ENCODE assay signal across 8 cellular contexts in genomic region chr12:54549774-54550451, GRCh38. TPM values are rescaled to one million over a fixed set of nuclear protein-coding genes. Genes with fewer than 3 reads are reported as not detected.
DNase-seq lines count a peak whose midpoint lies in the region; ATAC-seq and TF ChIP-seq lines count a peak whose summit lies in the region.

No MANE protein-coding gene starts in this region.

- TF ChIP-seq CTCF in AG10803 (conservative IDR thresholded peaks at IDR 0.05; ENCODE audit: low read length) (no peak), glutamatergic neuron (IDR thresholded peaks at IDR 0.05; ENCODE audit: partially characterized antibody, unreplicated experiment) (no peak), sigmoid colon (IDR thresholded peaks at IDR 0.05) (no peak)

- H3K9me3 Mint-ChIP-seq in glutamatergic neuron (ENCODE audit: unreplicated experiment): peaks cover 7% of the 10 kb centered on the region

- DNase-seq in AG10803 (ENCODE audit: low read depth) (peak; percentile 40), activated T-cell treated with anti-CD3 and anti-CD28 coated beads for 24 hours (ENCODE audit: low read depth) (peak; percentile 16), glutamatergic neuron (no peak), sigmoid colon (peak; percentile 69), LoVo (ENCODE audit: low spot score) (no peak)

- 8% methylated on average over 22 of the region's 22 CpGs for WGBS in sigmoid colon, 2 donors

- intact Hi-C loops in sigmoid colon (cut with DNase I): no loop called here

- no peaks in the 10 kb centered on the region for H3K36me3 Mint-ChIP-seq in glutamatergic neuron (ENCODE audit: unreplicated experiment)

- peak overlapping the region; percentile 40 for H3K4me3 ChIP-seq in AG10803 (ENCODE audit: low read length)
- H3K4me3 ChIP-seq in sigmoid colon: peak overlapping the region; percentile 18 to 53 (median 46)

- H3K27ac ChIP-seq in sigmoid colon: peak overlapping the region; percentile 27 to 68 (median 63)

- ATAC-seq in HG02852 (IDR thresholded peaks at IDR 0.05; ENCODE audit: unreplicated experiment): peak; percentile 3
- no peak for ATAC-seq in GM19467 (IDR thresholded peaks at IDR 0.05; ENCODE audit: unreplicated experiment)
- ATAC-seq in HG02798 (IDR thresholded peaks at IDR 0.05; ENCODE audit: poor library complexity, unreplicated experiment): no peak

- H3K9me3 ChIP-seq in sigmoid colon: no peaks in the 10 kb centered on the region

- no peak for TF ChIP-seq EP300 in sigmoid colon (IDR thresholded peaks at IDR 0.05)

- peaks cover 2% of the 10 kb centered on the region for H3K4me1 Mint-ChIP-seq in glutamatergic neuron (ENCODE audit: low read depth, unreplicated experiment)

- H3K4me1 ChIP-seq in sigmoid colon: peaks cover 0 to 18% (median 16%) of the 10 kb centered on the region in 4 donors

- H3K27me3 Mint-ChIP-seq in glutamatergic neuron (ENCODE audit: unreplicated experiment): peaks cover 26% of the 10 kb centered on the region

- no peaks in the 10 kb centered on the region for H3K27me3 ChIP-seq in sigmoid colon

- peak overlapping the region; percentile 90 for H3K4me3 Mint-ChIP-seq in glutamatergic neuron (ENCODE audit: unreplicated experiment)

- TF ChIP-seq POLR2A in sigmoid colon (IDR thresholded peaks at IDR 0.05): no peak

- no peaks in the 10 kb centered on the region for H3K36me3 ChIP-seq in sigmoid colon

- H3K27ac Mint-ChIP-seq in glutamatergic neuron (ENCODE audit: unreplicated experiment): no peak overlapping the region

RNA-seq across cellular contexts. Expression of gene PDE1B, which starts 0.5 kb away (rescaled TPM):
- total RNA-seq in glutamatergic neuron (ENCODE audit: unreplicated experiment) (0.39 TPM), sigmoid colon (10 to 100 TPM in 3 of 4 donors, 1 to 10 TPM in 1; 6.4 to 24.4 (median 15.1) TPM)
- 1 to 10 TPM; 1.6 to 3.9 (median 1.8) TPM for polyA plus RNA-seq in sigmoid colon

RNA-seq across cellular contexts. Expression of gene PPP1R1A, which starts 38.5 kb away (rescaled TPM):
- total RNA-seq in glutamatergic neuron (ENCODE audit: unreplicated experiment) (47.6 TPM), sigmoid colon (10 to 100 TPM; 17.5 to 48.9 (median 24.9) TPM)
- polyA plus RNA-seq in sigmoid colon: 1 to 10 TPM in 2 of 3 donors, under 1 TPM in 1; 0.92 to 3.0 (median 1.2) TPM

RNA-seq across cellular contexts. Expression of gene NCKAP1L, which starts 52.4 kb away (rescaled TPM):
- total RNA-seq in glutamatergic neuron (ENCODE audit: unreplicated experiment): not detected
- 10 to 100 TPM; 35.0 to 99.7 (median 53.8) TPM for total RNA-seq in sigmoid colon
- polyA plus RNA-seq in sigmoid colon: 10 to 100 TPM in 1 of 3 donors, 1 to 10 TPM in 2; 5.4 to 25.9 (median 7.2) TPM

Comparison
In these comparisons a context has a peak if more than half of its experiments do, and no peak if none do; other contexts are left out.
1. DNase-seq: peak in AG10803 (single experiment), activated T-cell treated with anti-CD3 and anti-CD28 coated beads for 24 hours (single experiment) and sigmoid colon (single experiment); none in glutamatergic neuron (single experiment) and LoVo (single experiment).
2. RNA of gene NCKAP1L, which starts 52.4 kb away (total RNA-seq): 35.0 to 99.7 TPM in sigmoid colon; not detected in glutamatergic neuron (single experiment); every median in the first group is over 10 times any median in the second.